Comparison of ENCODE assay signal across 17 cellular contexts in the genomic region with DNA sequence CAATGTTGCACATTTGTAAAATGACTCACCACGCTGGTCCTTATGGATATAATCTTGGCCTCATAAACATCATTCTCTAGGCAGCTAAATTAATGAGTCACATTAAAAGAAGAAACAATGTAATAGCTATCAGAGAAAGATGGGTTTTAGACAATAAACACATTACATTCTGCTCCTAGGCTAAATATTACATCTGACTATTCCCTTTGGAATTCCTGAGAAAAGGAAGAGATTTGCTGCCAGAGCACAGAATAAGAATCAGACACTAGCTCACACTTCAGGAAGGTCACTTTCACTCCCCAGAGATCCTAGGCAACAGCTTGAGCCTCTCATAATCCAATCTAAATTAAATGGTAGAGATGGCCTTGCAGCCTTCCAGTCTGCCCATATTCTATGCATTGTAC.
DNase-seq lines count a peak whose midpoint lies in the region; ATAC-seq, FAIRE-seq and TF ChIP-seq lines count a peak whose summit lies in the region.
"Had no signal": no experiment of that assay in that cellular context is flagged by ENCODE, and none has a peak within 500 bp of the region (broad histone marks: within the 10 kb centered on the region; RNA-seq: fewer than 3 reads in every experiment).

No MANE protein-coding gene starts in this region.

- no peak overlapping the region for H3K27ac Mint-ChIP-seq in mesothelial cell of epicardium
- H3K27ac Mint-ChIP-seq: activated CD8-positive, alpha-beta memory T cell treated with anti-CD3 and anti-CD28 coated beads, Interleukin-2, amount 10 ng/mL, durations not matched to agents 7 days and 5 days; activated naive CD8-positive, alpha-beta T cell treated with anti-CD3 and anti-CD28 coated beads, Interleukin-2, amount 10 ng/mL, durations not matched to agents 7 days and 5 days had no signal

- DNase-seq in COLO829 (ENCODE audit: low spot score) (peak; percentile 63), NCI-H226 (peak; percentile 55), dedifferentiated amniotic fluid mesenchymal stem cell (ENCODE audit: extremely low spot score) (peak; percentile 41), pancreas (no peak), mesothelial cell of epicardium (ENCODE audit: low spot score in 2 of 2, unreplicated experiment in 2 of 2) (no peak), NCI-H2171 (lab: John Stamatoyannopoulos, UW) (no peak), SHP77 (lab: John Stamatoyannopoulos, UW) (no peak)
- DNase-seq: activated CD8-positive, alpha-beta memory T cell treated with anti-CD3 and anti-CD28 coated beads, Interleukin-2, amount 10 ng/mL, durations not matched to agents 7 days and 5 days; activated naive CD8-positive, alpha-beta T cell treated with anti-CD3 and anti-CD28 coated beads, Interleukin-2, amount 10 ng/mL, durations not matched to agents 7 days and 5 days; heart left ventricle; NCI-H1092; NCI-H510A treated with DMSO at 0.1 percent for 48 hours; nucleus accumbens; stimulated activated CD4-positive, alpha-beta T cell treated with anti-CD3 and anti-CD28 coated beads, Interleukin-2, amount 100 ng/mL, for 48 hours; stimulated activated naive CD4-positive, alpha-beta T cell treated with Interleukin-2 at 50 U/mL for 16 hours had no signal

- 79 to 85% methylated on average over 1 of the region's 1 CpG for WGBS in pancreas, 2 donors

- no peaks in the 10 kb centered on the region for H3K27me3 Mint-ChIP-seq in mesothelial cell of epicardium (ENCODE audit: low read depth)
- H3K27me3 Mint-ChIP-seq: activated CD8-positive, alpha-beta memory T cell treated with anti-CD3 and anti-CD28 coated beads, Interleukin-2, amount 10 ng/mL, durations not matched to agents 7 days and 5 days; activated naive CD8-positive, alpha-beta T cell treated with anti-CD3 and anti-CD28 coated beads, Interleukin-2, amount 10 ng/mL, durations not matched to agents 7 days and 5 days had no signal

- ATAC-seq in pancreas, result no peak
- ATAC-seq in GM18520 (IDR thresholded peaks at IDR 0.05; ENCODE audit: unreplicated experiment), result no peak
- ATAC-seq: activated CD8-positive, alpha-beta memory T cell treated with anti-CD3 and anti-CD28 coated beads, Interleukin-2, amount 10 ng/mL, durations not matched to agents 7 days and 5 days; Right ventricle myocardium inferior had no signal

- no peak for TF ChIP-seq CTCF in pancreas (IDR thresholded peaks at IDR 0.05)
- TF ChIP-seq CTCF in mesothelial cell of epicardium (IDR thresholded peaks at IDR 0.05; ENCODE audit: unreplicated experiment), result no peak

- H3K4me1 ChIP-seq in pancreas, result no peaks in the 10 kb centered on the region

- H3K9me3 Mint-ChIP-seq in mesothelial cell of epicardium, result no peaks in the 10 kb centered on the region

- no peak overlapping the region for H3K4me3 ChIP-seq in pancreas
- H3K4me3 ChIP-seq: heart left ventricle had no signal

- H3K36me3 ChIP-seq in pancreas, result no peaks in the 10 kb centered on the region
- H3K36me3 ChIP-seq: heart left ventricle had no signal

- peaks cover 20% of the 10 kb centered on the region for H3K4me1 Mint-ChIP-seq in mesothelial cell of epicardium
- H3K4me1 Mint-ChIP-seq: activated CD8-positive, alpha-beta memory T cell treated with anti-CD3 and anti-CD28 coated beads, Interleukin-2, amount 10 ng/mL, durations not matched to agents 7 days and 5 days had no signal

- H3K4me3 Mint-ChIP-seq in mesothelial cell of epicardium, result no peak overlapping the region
- H3K4me3 Mint-ChIP-seq: activated CD8-positive, alpha-beta memory T cell treated with anti-CD3 and anti-CD28 coated beads, Interleukin-2, amount 10 ng/mL, durations not matched to agents 7 days and 5 days; activated naive CD8-positive, alpha-beta T cell treated with anti-CD3 and anti-CD28 coated beads, Interleukin-2, amount 10 ng/mL, durations not matched to agents 7 days and 5 days had no signal

- no peak overlapping the region for H3K27ac ChIP-seq in pancreas
- H3K27ac ChIP-seq: heart left ventricle had no signal

- no peaks in the 10 kb centered on the region for H3K36me3 Mint-ChIP-seq in mesothelial cell of epicardium
- H3K36me3 Mint-ChIP-seq: activated CD8-positive, alpha-beta memory T cell treated with anti-CD3 and anti-CD28 coated beads, Interleukin-2, amount 10 ng/mL, durations not matched to agents 7 days and 5 days had no signal

- FAIRE-seq in pancreas (lab: Jason Lieb, UNC), result peak; percentile 41

- intact Hi-C loops in pancreas (cut with DNase I), result no loop called here

- no peaks in the 10 kb centered on the region for H3K27me3 ChIP-seq in pancreas
- H3K27me3 ChIP-seq: heart left ventricle had no signal

- H3K9me3 ChIP-seq in pancreas, result no peaks in the 10 kb centered on the region
- H3K9me3 ChIP-seq: heart left ventricle had no signal

Comparison
In these comparisons a context has a peak if more than half of its experiments do, and no peak if none do; other contexts are left out.
1. DNase-seq: peak in COLO829 (single experiment), NCI-H226 (single experiment) and dedifferentiated amniotic fluid mesenchymal stem cell (single experiment); none in pancreas (0 of 6), mesothelial cell of epicardium (0 of 2), NCI-H2171 (single experiment) and SHP77 (0 of 2).